Comparison of ENCODE assay signal across 8 cellular contexts in the genomic region with DNA sequence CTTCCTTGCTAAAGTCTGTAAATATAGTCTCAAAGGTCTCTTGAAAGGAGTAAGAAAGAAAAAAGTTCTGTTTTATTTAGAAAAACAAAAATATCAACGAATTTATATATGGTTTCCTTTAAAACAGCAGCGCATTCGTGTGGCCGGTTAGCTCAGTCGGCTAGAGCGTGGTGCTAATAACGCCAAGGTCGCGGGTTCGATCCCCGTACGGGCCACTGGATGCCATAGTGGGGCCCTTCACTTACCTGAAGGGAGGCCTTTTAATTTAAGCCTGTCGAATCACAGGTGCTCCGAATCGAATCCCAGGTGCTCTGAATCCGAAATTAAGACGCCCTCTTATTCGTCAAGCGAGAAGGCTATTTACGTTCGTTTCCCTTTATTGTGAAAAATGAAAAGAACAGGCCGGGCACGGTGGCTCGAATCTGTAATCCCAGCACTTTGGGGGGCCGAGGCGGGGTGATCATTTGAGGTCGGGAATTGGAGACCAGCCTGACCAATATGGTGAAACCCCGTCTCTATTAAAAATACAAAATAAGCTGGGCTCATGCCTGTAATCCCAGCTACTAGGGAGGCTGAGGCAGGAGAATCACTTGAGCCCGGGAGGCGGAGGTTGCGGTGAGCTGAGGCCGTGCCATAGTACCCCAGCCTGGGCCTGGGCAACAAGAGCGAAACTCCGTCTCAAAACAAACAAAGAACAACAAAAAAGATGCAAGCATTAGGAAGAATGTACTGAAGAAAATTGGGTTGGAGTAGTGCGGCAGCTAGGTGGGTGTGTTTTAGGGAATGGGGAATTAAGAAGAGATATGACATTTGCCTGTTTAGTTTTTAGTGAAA.
A peak's percentile ranks its signal among the peaks of the same experiment; 100 is the strongest.
DNase-seq lines count a peak whose midpoint lies in the region; ATAC-seq and TF ChIP-seq lines count a peak whose summit lies in the region.

No MANE protein-coding gene starts in this region.

- no peaks in the 10 kb centered on the region for H3K36me3 ChIP-seq in IMR-90 (ENCODE audit: control insufficient read depth, insufficient read depth, low read length)
- H3K36me3 ChIP-seq in breast epithelium, result no peaks in the 10 kb centered on the region
- H3K36me3 ChIP-seq in mucosa of descending colon (ENCODE audit: low read depth), result no peaks in the 10 kb centered on the region

- no peak overlapping the region; the same call in 1 of the 2 replicates for H3K4me3 ChIP-seq in IMR-90 (ENCODE audit: insufficient read depth, low read depth, low read length)
- peak overlapping the region in 2 of 3 donors; percentile 8 to 41 for H3K4me3 ChIP-seq in breast epithelium
- H3K4me3 ChIP-seq in mucosa of descending colon, result no peak overlapping the region

- peaks cover 1% of the 10 kb centered on the region; the same call in 1 of the 2 replicates for H3K4me1 ChIP-seq in IMR-90 (ENCODE audit: control insufficient read depth, insufficient read depth, low read length)
- no peaks in the 10 kb centered on the region for H3K4me1 ChIP-seq in breast epithelium
- peaks cover 4% of the 10 kb centered on the region for H3K4me1 ChIP-seq in mucosa of descending colon (ENCODE audit: low read depth)

- H4K8ac ChIP-seq in IMR-90 (ENCODE audit: low read depth in 2 of 2, low read length in 2 of 2), result no peak overlapping the region

- H3K27me3 ChIP-seq in IMR-90 (ENCODE audit: control insufficient read depth, insufficient read depth, low read length) (no peaks in the 10 kb centered on the region), breast epithelium (peaks cover 0 to 82% of the 10 kb centered on the region in 2 donors)

- H2BK120ac ChIP-seq in IMR-90 (ENCODE audit: low read depth, low read length), result no peak overlapping the region

- ATAC-seq in IMR-90 (ENCODE audit: low read depth) (peak; percentile 74), mucosa of descending colon (peak; percentile 52), GM18909 (IDR thresholded peaks at IDR 0.05; ENCODE audit: poor library complexity, unreplicated experiment) (no peak), HG02852 (IDR thresholded peaks at IDR 0.05; ENCODE audit: unreplicated experiment) (no peak)

- H2BK20ac ChIP-seq in IMR-90 (ENCODE audit: low read depth, low read length), result no peak overlapping the region

- dilution Hi-C loops in IMR-90 (cut with HindIII; ENCODE audit: low sequenced_read_pairs, unreplicated experiment), result no loop called here

- no peak overlapping the region for H4K91ac ChIP-seq in IMR-90 (ENCODE audit: insufficient read depth, low read depth, low read length)

- WGBS in IMR-90 (ENCODE audit: extremely low coverage in 2 of 2, insufficient read length in 1 of 2), 2 experiments, result no CpG with 5 or more reads among the region's 35 CpGs

- TF ChIP-seq POLR2A in IMR-90 (IDR thresholded peaks at IDR 0.05; ENCODE audit: low read depth, low read length), result no peak
- TF ChIP-seq POLR2A in breast epithelium (IDR thresholded peaks at IDR 0.05), result no peak

- TF ChIP-seq CTCF in IMR-90 (conservative IDR thresholded peaks at IDR 0.05; ENCODE audit: low read depth, low read length) (no peak), breast epithelium (IDR thresholded peaks at IDR 0.05) (no peak), mucosa of descending colon (IDR thresholded peaks at IDR 0.05) (no peak)

- intact Hi-C loops in IMR-90 (cut with micrococcal nuclease) (loop anchor here (5.0 kb wide), 1 partner anchor 84 kb away; no protein-coding TSS in a partner anchor), breast epithelium (cut with DNase I; ENCODE audit: low total_unique reads) (no loop called here), mucosa of descending colon (cut with DNase I, micrococcal nuclease) (no loop called here)

- CTCF ChIA-PET in IMR-90 (lab: Yijun Ruan, JAX), result interaction anchor here (0.6 kb wide), 1 partner anchor 410 kb away, joined by 3 read pairs; no protein-coding TSS in a partner anchor

- H3K9me3 ChIP-seq in IMR-90 (ENCODE audit: control insufficient read depth, insufficient read depth, low read length) (no peaks in the 10 kb centered on the region), breast epithelium (no peaks in the 10 kb centered on the region), mucosa of descending colon (no peaks in the 10 kb centered on the region)

- H3K79me1 ChIP-seq in IMR-90 (ENCODE audit: low read depth in 1 of 2, low read length in 2 of 2), result no peaks in the 10 kb centered on the region

- TF ChIP-seq RAD21 in IMR-90 (IDR thresholded peaks at IDR 0.05; ENCODE audit: low read length), result no peak

- no peak overlapping the region for H2BK15ac ChIP-seq in IMR-90 (ENCODE audit: low read depth, low read length)

- H4K20me1 ChIP-seq in IMR-90 (ENCODE audit: insufficient read depth, low read length), result no peaks in the 10 kb centered on the region

- in situ Hi-C loops in IMR-90 (cut with MboI; ENCODE audit: low sequenced_read_pairs) (no loop called here), KBM-7 (cut with MboI; ENCODE audit: low pct_unique_long_range_greater_than_20kb, low sequenced_read_pairs) (no loop called here)

- H3K4me2 ChIP-seq in IMR-90 (ENCODE audit: low read depth, low read length), result peak overlapping the region; percentile 77

- H4K5ac ChIP-seq in IMR-90 (ENCODE audit: low read depth, low read length), result no peak overlapping the region

- no peaks in the 10 kb centered on the region for H3K9me1 ChIP-seq in IMR-90 (ENCODE audit: insufficient read depth, low read length)

- H2BK5ac ChIP-seq in IMR-90 (ENCODE audit: low read depth, low read length, poor library complexity, severe bottlenecking), result no peak overlapping the region

- no peak overlapping the region for H2AK9ac ChIP-seq in IMR-90 (replicated peaks; ENCODE audit: low read depth, low read length, poor library complexity)

- H2AFZ ChIP-seq in IMR-90 (replicated peaks; ENCODE audit: low read length, poor library complexity), result no peak overlapping the region

- no peak overlapping the region for H3K9ac ChIP-seq in IMR-90 (ENCODE audit: low read depth, low read length)

- H3K4ac ChIP-seq in IMR-90 (ENCODE audit: low read depth, low read length), result no peak overlapping the region

- H3K14ac ChIP-seq in IMR-90 (replicated peaks; ENCODE audit: low read depth, low read length), result no peak overlapping the region

- DNase-seq in DMS79 (lab: John Stamatoyannopoulos, UW) (peak; percentile 4), IMR-90 (peak; percentile 77), SHP77 (lab: John Stamatoyannopoulos, UW) (peak; percentile 35 to 73), breast epithelium (ENCODE audit: low spot score in 2 of 2) (no peak), mucosa of descending colon (peak in 2 of 3 donors; percentile 31 to 49), KBM-7 (no peak)

- H3K27ac ChIP-seq in IMR-90 (ENCODE audit: insufficient read depth, low read length) (no peak overlapping the region), breast epithelium (no peak overlapping the region)

- BruUV-seq in IMR-90 (replicated peaks; lab: Mats Ljungman, UMichigan), result no TSS peak

- H3K23ac ChIP-seq in IMR-90 (ENCODE audit: low read depth, low read length), result no peak overlapping the region

- no peak overlapping the region for H3K56ac ChIP-seq in IMR-90 (ENCODE audit: extremely low read depth, insufficient read depth, low read length)

- no peak overlapping the region for H2AK5ac ChIP-seq in IMR-90 (ENCODE audit: low read depth, low read length)

- no peak overlapping the region for H3K18ac ChIP-seq in IMR-90 (ENCODE audit: low read depth, low read length)

- POLR2A ChIA-PET in IMR-90 (lab: Charles Lee; ENCODE audit: unreplicated experiment), result no interaction called here

TF ChIP-seq in IMR-90, 13 proteins besides CTCF, POLR2A, EP300 and RAD21:
- TF ChIP-seq MAFK (IDR thresholded peaks at IDR 0.05; ENCODE audit: low read depth, low read length) (no peak), FOS (IDR thresholded peaks at IDR 0.05; ENCODE audit: low read depth, low read length) (peak; percentile 49; the same call in 1 of the 2 replicates)

Comparison
In these comparisons a context has a peak if more than half of its experiments do, and no peak if none do; other contexts are left out.
1. DNase-seq: peak in DMS79 (single experiment), IMR-90 (single experiment), SHP77 (2 of 2) and mucosa of descending colon (2 of 3); none in breast epithelium (0 of 2) and KBM-7 (single experiment).
2. ATAC-seq: peak in IMR-90 (single experiment) and mucosa of descending colon (single experiment); none in GM18909 (single experiment) and HG02852 (single experiment).
3. H3K4me3 ChIP-seq: peak in breast epithelium (2 of 3); none in IMR-90 (single experiment) and mucosa of descending colon (single experiment).